11 cellular contexts compared by ENCODE assay signal in the genomic region with DNA sequence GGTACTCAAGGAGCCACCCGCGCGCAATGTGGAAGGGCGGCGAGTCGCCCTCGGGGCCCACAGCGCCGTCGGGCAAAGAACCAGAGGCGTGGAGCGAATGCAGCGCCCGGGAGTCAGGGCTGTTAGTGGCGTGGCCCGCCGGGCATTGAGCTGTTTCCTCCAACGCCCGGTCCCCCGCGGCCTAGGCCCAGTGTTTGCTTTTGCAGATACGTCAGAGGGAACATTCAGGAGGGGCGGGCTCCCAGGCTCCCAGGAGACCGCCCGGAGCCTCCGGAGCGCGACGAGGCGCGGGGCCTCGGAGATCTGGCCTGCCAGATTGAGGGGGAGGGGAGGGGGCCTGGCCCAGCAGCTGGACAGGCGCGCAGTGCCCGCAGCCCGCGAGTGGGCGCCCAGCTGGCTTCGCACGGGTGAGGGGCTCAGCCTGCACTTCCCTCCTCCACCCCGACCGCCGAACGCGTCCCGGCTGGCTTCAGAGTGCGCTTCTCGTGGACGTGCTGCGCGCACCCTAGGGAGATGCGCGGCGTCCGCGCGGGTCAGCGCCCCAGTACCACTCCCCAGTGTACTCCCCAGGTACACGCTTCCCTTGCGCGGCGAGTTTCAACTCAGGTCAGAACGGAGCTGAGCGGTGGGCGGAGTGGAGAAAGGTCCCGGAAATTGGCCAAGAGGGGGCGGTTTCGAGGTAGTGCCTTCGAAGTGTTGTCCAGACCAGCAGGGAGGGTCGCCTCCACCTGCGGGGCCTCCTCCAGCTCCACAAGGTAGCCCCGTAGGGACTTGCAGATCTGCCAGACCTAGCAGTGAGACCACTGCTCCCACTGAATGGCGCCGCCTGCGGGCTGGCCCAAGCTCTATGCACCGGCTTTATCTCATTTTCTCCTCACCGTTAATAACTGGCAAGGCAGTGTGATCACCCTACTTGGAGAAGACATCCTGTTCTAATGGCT.
DNase-seq lines count a peak whose midpoint lies in the region; ATAC-seq, FAIRE-seq and TF ChIP-seq lines count a peak whose summit lies in the region.
"Had no signal": no experiment of that assay in that cellular context is flagged by ENCODE, and none has a peak within 500 bp of the region (broad histone marks: within the 10 kb centered on the region; RNA-seq: fewer than 3 reads in every experiment).

No MANE protein-coding gene starts in this region.

- 5% methylated on average over 62 of the region's 77 CpGs for WGBS in smooth muscle cell (ENCODE audit: low lambda C conversion rate)

- FAIRE-seq in kidney (lab: Jason Lieb, UNC) = no peak

- H3K4me3 ChIP-seq in HUES6 (ENCODE audit: low read depth, low read length) = peak overlapping the region; percentile 88
- peak overlapping the region; percentile 59 for H3K4me3 ChIP-seq in choroid plexus epithelial cell (ENCODE audit: low read depth, low read length)
- H3K4me3 ChIP-seq in kidney (ENCODE audit: low read length in 2 of 2) = no peak overlapping the region
- H3K4me3 ChIP-seq in smooth muscle cell = peak overlapping the region; percentile 25

- no peaks in the 10 kb centered on the region for H3K36me3 ChIP-seq in HUES6 (ENCODE audit: control insufficient read depth, insufficient read depth, low read length)
- no peaks in the 10 kb centered on the region for H3K36me3 ChIP-seq in kidney (ENCODE audit: control insufficient read depth in 1 of 2, insufficient read depth in 2 of 2, low read length in 2 of 2)
- no peaks in the 10 kb centered on the region for H3K36me3 ChIP-seq in smooth muscle cell (ENCODE audit: low read depth)
- H3K36me3 ChIP-seq: Peyer's patch had no signal

- H4K20me1 ChIP-seq in smooth muscle cell (ENCODE audit: low read depth) = no peaks in the 10 kb centered on the region

- H3K27ac ChIP-seq in HUES6 (ENCODE audit: low read depth, low read length) (no peak overlapping the region), kidney (ENCODE audit: low read depth in 2 of 2, low read length in 2 of 2) (no peak overlapping the region), smooth muscle cell (ENCODE audit: low read depth) (no peak overlapping the region)
- H3K27ac ChIP-seq: Peyer's patch had no signal

- no peaks in the 10 kb centered on the region for H3K79me2 ChIP-seq in smooth muscle cell (ENCODE audit: low read depth)

- H3K9me3 ChIP-seq in HUES6 (ENCODE audit: control insufficient read depth, insufficient read depth, low read depth, low read length) (no peaks in the 10 kb centered on the region), kidney (ENCODE audit: control insufficient read depth in 1 of 2, low read length in 2 of 2) (no peaks in the 10 kb centered on the region), smooth muscle cell (replicated peaks; ENCODE audit: low read depth) (no peaks in the 10 kb centered on the region)
- H3K9me3 ChIP-seq: Peyer's patch had no signal

- H2AFZ ChIP-seq in smooth muscle cell (ENCODE audit: low read depth) = no peak overlapping the region

- intact Hi-C loops in kidney (cut with DNase I) = loop anchor here (10.0 kb wide), 1 partner anchor 151 kb away; no protein-coding TSS in a partner anchor

- TF ChIP-seq CTCF in choroid plexus epithelial cell (conservative IDR thresholded peaks at IDR 0.05; ENCODE audit: low read depth, low read length) (peak; percentile 65), kidney (IDR thresholded peaks at IDR 0.05; ENCODE audit: borderline replicate concordance, extremely low read depth, insufficient read depth) (no peak), smooth muscle cell (IDR thresholded peaks at IDR 0.05; ENCODE audit: borderline replicate concordance, insufficient read depth, poor library complexity, severe bottlenecking) (peak; percentile 16)

- no peak for ATAC-seq in GM18511 (IDR thresholded peaks at IDR 0.05; ENCODE audit: unreplicated experiment)

- H3K27me3 ChIP-seq in HUES6 (ENCODE audit: control insufficient read depth, insufficient read depth, low read length) (peaks cover 100% of the 10 kb centered on the region), smooth muscle cell (ENCODE audit: low read depth) (peaks cover 56% of the 10 kb centered on the region)

- peaks cover 38% of the 10 kb centered on the region for H3K4me1 ChIP-seq in HUES6 (ENCODE audit: control insufficient read depth, insufficient read depth, low read length)
- H3K4me1 ChIP-seq in kidney (ENCODE audit: control insufficient read depth in 1 of 2, insufficient read depth in 1 of 2, low read depth in 1 of 2, low read length in 2 of 2) = peaks cover 5 to 6% of the 10 kb centered on the region in 2 donors
- H3K4me1 ChIP-seq in smooth muscle cell (ENCODE audit: low read depth) = peaks cover 23% of the 10 kb centered on the region

- peaks cover 7% of the 10 kb centered on the region for H3F3A ChIP-seq in smooth muscle cell (ENCODE audit: low read depth)

- DNase-seq in choroid plexus epithelial cell (ENCODE audit: low read depth) (peak; percentile 53), kidney (peak; percentile 68), smooth muscle cell (lab: John Stamatoyannopoulos, UW; ENCODE audit: unreplicated experiment) (no peak), middle frontal gyrus (ENCODE audit: extremely low spot score, low spot score) (no peak), 8988T (no peak)
- DNase-seq: DMS 273 treated with DMSO at 0.1 percent for 48 hours; stimulated activated CD4-positive, alpha-beta T cell treated with anti-CD3 and anti-CD28 coated beads, Interleukin-2, amount 100 ng/mL, for 48 hours; substantia nigra had no signal

- H3K9ac ChIP-seq in HUES6 (ENCODE audit: low read length) (peak overlapping the region; percentile 51), kidney (ENCODE audit: low read length in 2 of 2) (no peak overlapping the region), smooth muscle cell (ENCODE audit: low read depth) (no peak overlapping the region)

- H3K4me2 ChIP-seq in smooth muscle cell = peak overlapping the region; percentile 76

Comparison
In these comparisons a context has a peak if more than half of its experiments do, and no peak if none do; other contexts are left out.
1. H3K4me3 ChIP-seq: peak in HUES6 (single experiment), choroid plexus epithelial cell (single experiment) and smooth muscle cell (single experiment); none in kidney (0 of 2).
2. DNase-seq: peak in choroid plexus epithelial cell (single experiment) and kidney (single experiment); none in smooth muscle cell (single experiment), middle frontal gyrus (single experiment) and 8988T (single experiment).